1 cellular context compared by ENCODE assay signal in the genomic region with DNA sequence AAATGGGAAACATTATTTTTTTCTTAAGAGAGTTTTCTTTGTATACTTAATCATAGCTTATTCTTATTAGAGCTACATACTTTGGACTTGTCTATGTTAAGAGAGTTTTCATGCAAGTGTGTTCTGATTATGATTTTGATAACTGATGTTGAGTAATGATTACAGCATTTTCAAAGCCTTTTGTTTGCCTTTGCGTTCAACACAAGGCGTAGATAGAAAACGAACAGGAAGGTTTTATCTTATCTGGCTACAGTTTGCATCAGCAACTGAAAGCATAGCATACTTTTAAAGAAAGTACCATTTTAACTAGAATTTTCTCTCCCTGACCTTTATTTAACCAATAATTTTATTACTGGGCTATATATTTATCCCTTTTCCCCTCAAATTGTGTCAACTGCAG.
TF ChIP-seq lines count a peak whose summit lies in the region.

No MANE protein-coding gene starts in this region.

TF ChIP-seq in K562, 482 proteins besides CTCF, POLR2A, EP300 and RAD21:
- TF ChIP-seq DDX20 (tag; IDR thresholded peaks at IDR 0.05; ENCODE audit: low read depth): no peak
- no peak for TF ChIP-seq ZNF175 (CRISPR knock-in tag; IDR thresholded peaks at IDR 0.05; ENCODE audit: low read depth)
- TF ChIP-seq SMARCE1 (IDR thresholded peaks at IDR 0.05): peak; percentile 30; the same call in 1 of the 2 replicates
- no peak for TF ChIP-seq ILF3 (IDR thresholded peaks at IDR 0.05; ENCODE audit: borderline replicate concordance)
- TF ChIP-seq JUNB (CRISPR knock-in tag; conservative IDR thresholded peaks at IDR 0.05): no peak
- TF ChIP-seq MAZ (CRISPR knock-in tag; conservative IDR thresholded peaks at IDR 0.05 in 1 of 2, IDR thresholded peaks at IDR 0.05 in 1 of 2): no peak
- TF ChIP-seq SAFB2 (IDR thresholded peaks at IDR 0.05; ENCODE audit: borderline replicate concordance, low read depth, low read length, severe bottlenecking): no peak
- TF ChIP-seq KLF6 (CRISPR knock-in tag; IDR thresholded peaks at IDR 0.05; ENCODE audit: borderline replicate concordance): no peak
- no peak for TF ChIP-seq ZNF224 (CRISPR knock-in tag; IDR thresholded peaks at IDR 0.05)
- no peak for TF ChIP-seq THRAP3 (IDR thresholded peaks at IDR 0.05; ENCODE audit: borderline replicate concordance)
- no peak for TF ChIP-seq PHB2 (IDR thresholded peaks at IDR 0.05; ENCODE audit: low read depth)
- TF ChIP-seq KLF1 (tag; IDR thresholded peaks at IDR 0.05): no peak
- TF ChIP-seq TARDBP (IDR thresholded peaks at IDR 0.05): no peak
- no peak for TF ChIP-seq ZSCAN29 (IDR thresholded peaks at IDR 0.05)
- TF ChIP-seq ZNF444 (CRISPR knock-in tag; IDR thresholded peaks at IDR 0.05): no peak
- TF ChIP-seq ZFP30 (CRISPR knock-in tag; IDR thresholded peaks at IDR 0.05; ENCODE audit: borderline replicate concordance): no peak
- TF ChIP-seq, protein P1, sequence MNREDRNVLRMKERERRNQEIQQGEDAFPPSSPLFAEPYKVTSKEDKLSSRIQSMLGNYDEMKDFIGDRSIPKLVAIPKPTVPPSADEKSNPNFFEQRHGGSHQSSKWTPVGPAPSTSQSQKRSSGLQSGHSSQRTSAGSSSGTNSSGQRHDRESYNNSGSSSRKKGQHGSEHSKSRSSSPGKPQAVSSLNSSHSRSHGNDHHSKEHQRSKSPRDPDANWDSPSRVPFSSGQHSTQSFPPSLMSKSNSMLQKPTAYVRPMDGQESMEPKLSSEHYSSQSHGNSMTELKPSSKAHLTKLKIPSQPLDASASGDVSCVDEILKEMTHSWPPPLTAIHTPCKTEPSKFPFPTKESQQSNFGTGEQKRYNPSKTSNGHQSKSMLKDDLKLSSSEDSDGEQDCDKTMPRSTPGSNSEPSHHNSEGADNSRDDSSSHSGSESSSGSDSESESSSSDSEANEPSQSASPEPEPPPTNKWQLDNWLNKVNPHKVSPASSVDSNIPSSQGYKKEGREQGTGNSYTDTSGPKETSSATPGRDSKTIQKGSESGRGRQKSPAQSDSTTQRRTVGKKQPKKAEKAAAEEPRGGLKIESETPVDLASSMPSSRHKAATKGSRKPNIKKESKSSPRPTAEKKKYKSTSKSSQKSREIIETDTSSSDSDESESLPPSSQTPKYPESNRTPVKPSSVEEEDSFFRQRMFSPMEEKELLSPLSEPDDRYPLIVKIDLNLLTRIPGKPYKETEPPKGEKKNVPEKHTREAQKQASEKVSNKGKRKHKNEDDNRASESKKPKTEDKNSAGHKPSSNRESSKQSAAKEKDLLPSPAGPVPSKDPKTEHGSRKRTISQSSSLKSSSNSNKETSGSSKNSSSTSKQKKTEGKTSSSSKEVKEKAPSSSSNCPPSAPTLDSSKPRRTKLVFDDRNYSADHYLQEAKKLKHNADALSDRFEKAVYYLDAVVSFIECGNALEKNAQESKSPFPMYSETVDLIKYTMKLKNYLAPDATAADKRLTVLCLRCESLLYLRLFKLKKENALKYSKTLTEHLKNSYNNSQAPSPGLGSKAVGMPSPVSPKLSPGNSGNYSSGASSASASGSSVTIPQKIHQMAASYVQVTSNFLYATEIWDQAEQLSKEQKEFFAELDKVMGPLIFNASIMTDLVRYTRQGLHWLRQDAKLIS (CRISPR knock-in tag; IDR thresholded peaks at IDR 0.05): no peak
- no peak for TF ChIP-seq PTTG1 (tag; IDR thresholded peaks at IDR 0.05; ENCODE audit: low read depth)
- no peak for TF ChIP-seq SREBF2 (CRISPR knock-in tag; IDR thresholded peaks at IDR 0.05)
- TF ChIP-seq SOX6 (IDR thresholded peaks at IDR 0.05): peak; percentile 67; the same call in 1 of the 2 replicates
- TF ChIP-seq CEBPG (CRISPR knock-in tag; IDR thresholded peaks at IDR 0.05): no peak
- TF ChIP-seq CEBPG (tag; conservative IDR thresholded peaks at IDR 0.05 in 1 of 2, IDR thresholded peaks at IDR 0.05 in 1 of 2): peak in 1 of 2 experiments; percentile 43; a peak in 1 of 4 replicates
- TF ChIP-seq MTA3 (IDR thresholded peaks at IDR 0.05; ENCODE audit: borderline replicate concordance): no peak
- TF ChIP-seq EHMT2 (IDR thresholded peaks at IDR 0.05): no peak
- TF ChIP-seq IFI16 (CRISPR knock-in tag; IDR thresholded peaks at IDR 0.05): no peak
- TF ChIP-seq PHF20 (IDR thresholded peaks at IDR 0.05; ENCODE audit: partially characterized antibody): no peak
- no peak for TF ChIP-seq LCOR (CRISPR knock-in tag; IDR thresholded peaks at IDR 0.05)
- no peak for TF ChIP-seq PHTF2 (CRISPR knock-in tag; IDR thresholded peaks at IDR 0.05)
